17 cellular contexts compared by ENCODE assay signal in the genomic region with DNA sequence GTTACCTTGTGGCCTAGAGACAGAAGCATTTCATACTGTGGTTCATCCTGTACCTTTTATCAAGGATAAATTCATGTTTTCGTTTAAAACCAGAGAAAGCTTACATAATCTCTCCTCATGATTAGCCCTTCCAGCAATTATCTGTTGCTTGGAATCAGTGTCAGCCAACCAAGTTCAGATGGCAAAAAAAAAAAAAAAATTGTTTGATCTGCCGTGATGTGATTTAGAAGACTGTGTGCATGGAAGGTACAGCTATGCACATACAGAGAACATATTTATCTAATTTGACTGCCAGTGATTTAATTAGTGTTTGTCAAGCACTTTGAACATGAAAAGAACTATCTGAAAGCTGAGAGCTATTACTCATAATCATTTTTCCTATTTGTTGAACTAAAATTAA.
A peak's percentile ranks its signal among the peaks of the same experiment; 100 is the strongest.
DNase-seq lines count a peak whose midpoint lies in the region; ATAC-seq, FAIRE-seq and TF ChIP-seq lines count a peak whose summit lies in the region.
"Had no signal": no experiment of that assay in that cellular context is flagged by ENCODE, and none has a peak within 500 bp of the region (broad histone marks: within the 10 kb centered on the region; RNA-seq: fewer than 3 reads in every experiment).

No MANE protein-coding gene starts in this region.

- in situ Hi-C loops in K562 (cut with MboI), result no loop called here

- CTCF ChIA-PET in OCI-LY7 (lab: Charles Lee; ENCODE audit: unreplicated experiment), result no interaction called here
- CTCF ChIA-PET in K562 (lab: Yijun Ruan, JAX; ENCODE audit: low intra/inter-chr PET ratio), result no interaction called here

- no TSS peak for BruUV-seq in OCI-LY7 (replicated peaks; lab: Mats Ljungman, UMichigan)
- BruUV-seq in K562 (replicated peaks; lab: Mats Ljungman, UMichigan), result no TSS peak

- H3K9me2 ChIP-seq in OCI-LY7 (ENCODE audit: insufficient read depth, low read length), result no peaks in the 10 kb centered on the region

- no peaks in the 10 kb centered on the region for H3K9me1 ChIP-seq in K562 (ENCODE audit: control insufficient read depth, insufficient read depth, low read length)

- no peak for TF ChIP-seq POLR2A in K562 (conservative IDR thresholded peaks at IDR 0.05)

- H2AFZ ChIP-seq in OCI-LY7 (ENCODE audit: low read length) (peak overlapping the region; percentile 82; the same call in 1 of the 2 replicates), K562 (ENCODE audit: low read depth, low read length) (no peak overlapping the region)

- H3K4me1 ChIP-seq in OCI-LY7 (ENCODE audit: insufficient read depth, low read length, poor library complexity, severe bottlenecking) (peaks cover 20% of the 10 kb centered on the region), K562 (replicated peaks in 1 of 2; ENCODE audit: control insufficient read depth in 2 of 2, insufficient read depth in 2 of 2, low read length in 2 of 2) (no peaks in the 10 kb centered on the region)
- H3K4me1 ChIP-seq: BLaER1 treated with 17β-estradiol and CSF1 and Interleukin-3, amounts not matched to agents 10 nM and 100 nM had no signal

- H4K20me1 ChIP-seq in OCI-LY7 (ENCODE audit: insufficient read depth, low read length) (no peaks in the 10 kb centered on the region), K562 (replicated peaks; ENCODE audit: control insufficient read depth, insufficient read depth, low read length) (no peaks in the 10 kb centered on the region)
- H4K20me1 ChIP-seq: BLaER1 treated with 17β-estradiol and CSF1 and Interleukin-3, amounts not matched to agents 10 nM and 100 nM had no signal

- H3K4me2 ChIP-seq in OCI-LY7 (ENCODE audit: low read length), result peak overlapping the region; percentile 50
- H3K4me2 ChIP-seq in K562 (ENCODE audit: insufficient read depth, low read length), result no peak overlapping the region
- H3K4me2 ChIP-seq: BLaER1 treated with 17β-estradiol and CSF1 and Interleukin-3, amounts not matched to agents 10 nM and 100 nM had no signal

- no peak overlapping the region for H3K27ac Mint-ChIP-seq in stimulated activated naive CD8-positive, alpha-beta T cell treated with anti-CD3 and anti-CD28 coated beads, Interleukin-15, amount 100 ng/mL, for 72 hours
- H3K27ac Mint-ChIP-seq: CD4-positive, alpha-beta T cell had no signal

- TF ChIP-seq CTCF in OCI-LY7 (conservative IDR thresholded peaks at IDR 0.05; ENCODE audit: low read length) (no peak), K562 (IDR thresholded peaks at IDR 0.05 in 2 of 3, conservative IDR thresholded peaks at IDR 0.05 in 1 of 3; ENCODE audit: insufficient read depth in 2 of 3, low read depth in 1 of 3, low read length in 3 of 3) (no peak)

- H3K4me3 Mint-ChIP-seq in stimulated activated naive CD8-positive, alpha-beta T cell treated with anti-CD3 and anti-CD28 coated beads, Interleukin-15, amount 100 ng/mL, for 72 hours, result no peak overlapping the region
- H3K4me3 Mint-ChIP-seq: CD4-positive, alpha-beta T cell had no signal

- no peaks in the 10 kb centered on the region for H3K27me3 Mint-ChIP-seq in stimulated activated naive CD8-positive, alpha-beta T cell treated with anti-CD3 and anti-CD28 coated beads, Interleukin-15, amount 100 ng/mL, for 72 hours
- H3K27me3 Mint-ChIP-seq: CD4-positive, alpha-beta T cell had no signal

- H3K4me3 ChIP-seq in OCI-LY7 (ENCODE audit: low read depth, low read length, poor library complexity, severe bottlenecking) (peak overlapping the region; percentile 4), K562 (no peak overlapping the region)
- H3K4me3 ChIP-seq: BLaER1 treated with 17β-estradiol and CSF1 and Interleukin-3, amounts not matched to agents 10 nM and 100 nM; HAP-1 had no signal

- 62% methylated on average over 2 of the region's 2 CpGs for WGBS in K562 (ENCODE audit: insufficient coverage, low coverage, missing lambda C conversion rate)

- no peaks in the 10 kb centered on the region for H3K9me3 ChIP-seq in OCI-LY7 (ENCODE audit: low read length)
- H3K9me3 ChIP-seq in K562 (replicated peaks; ENCODE audit: control insufficient read depth, insufficient read depth, low read depth, low read length), result no peaks in the 10 kb centered on the region
- H3K9me3 ChIP-seq: BLaER1 treated with 17β-estradiol and CSF1 and Interleukin-3, amounts not matched to agents 10 nM and 100 nM; HAP-1 had no signal

- TF ChIP-seq EP300 in K562 (IDR thresholded peaks at IDR 0.05; ENCODE audit: low read length), result no peak

- H3K79me2 ChIP-seq in OCI-LY7 (ENCODE audit: insufficient read depth, low read depth, low read length) (no peaks in the 10 kb centered on the region), K562 (ENCODE audit: control insufficient read depth, insufficient read depth, low read length) (no peaks in the 10 kb centered on the region)

- ATAC-seq in K562, result no peak
- ATAC-seq in stimulated activated naive CD8-positive, alpha-beta T cell treated with anti-CD3 and anti-CD28 coated beads, Interleukin-15, amount 100 ng/mL, for 72 hours, result no peak

- no peak for FAIRE-seq in K562 (lab: Jason Lieb, UNC)
- FAIRE-seq: D721Med, GM19239, H1 had no signal

- no peaks in the 10 kb centered on the region for H3K27me3 ChIP-seq in K562 (ENCODE audit: control insufficient read depth in 2 of 2, insufficient read depth in 2 of 2, low read length in 2 of 2)
- H3K27me3 ChIP-seq: BLaER1 treated with 17β-estradiol and CSF1 and Interleukin-3, amounts not matched to agents 10 nM and 100 nM had no signal

- DNase-seq in COR-L47 (lab: John Stamatoyannopoulos, UW) (peak; percentile 18), NCI-H1417 (lab: John Stamatoyannopoulos, UW) (peak in 2 of 3 experiments; percentile 3 to 62), OCI-LY7 (ENCODE audit: low spot score) (no peak), K562 (ENCODE audit: extremely low read depth in 1 of 4, low spot score in 3 of 4) (no peak), NCI-H2029 treated with DMSO at 0.1 percent for 48 hours (lab: John Stamatoyannopoulos, UW) (no peak), posterior vena cava (ENCODE audit: low spot score) (no peak)
- no peak for DNase-seq in stimulated activated naive CD8-positive, alpha-beta T cell treated with anti-CD3 and anti-CD28 coated beads, Interleukin-15, amount 100 ng/mL, for 72 hours
- DNase-seq: ACHN; CD4-positive, alpha-beta T cell; DMS153; DMS79 treated with DMSO at 0.1 percent for 48 hours; GDM1 had no signal

- intact Hi-C loops in OCI-LY7 (cut with micrococcal nuclease; ENCODE audit: unreplicated experiment) (loop anchor here (10.0 kb wide), 3 partner anchors 174 to 1214 kb away; a partner anchor contains a TSS), K562 (cut with micrococcal nuclease) (no loop called here), posterior vena cava (cut with DNase I) (no loop called here)

- peaks cover 40% of the 10 kb centered on the region for H3K4me1 Mint-ChIP-seq in stimulated activated naive CD8-positive, alpha-beta T cell treated with anti-CD3 and anti-CD28 coated beads, Interleukin-15, amount 100 ng/mL, for 72 hours

- POLR2A ChIA-PET in OCI-LY7 (lab: Charles Lee), result interaction anchor here (0.6 to 0.7 kb wide), 2 partner anchors 183 to 363 kb away, joined by 3 read pairs; no protein-coding TSS in a partner anchor
- POLR2A ChIA-PET in K562 (lab: Yijun Ruan, JAX), result interaction anchor here (0.6 kb wide), 2 partner anchors 10 to 19 kb away, joined by 3 to 4 read pairs; no protein-coding TSS in a partner anchor

- no peak overlapping the region for H3K9ac ChIP-seq in K562 (ENCODE audit: insufficient read depth in 1 of 2, low read depth in 2 of 2, low read length in 2 of 2)
- H3K9ac ChIP-seq: BLaER1 treated with 17β-estradiol and CSF1 and Interleukin-3, amounts not matched to agents 10 nM and 100 nM had no signal

- H3K9me3 Mint-ChIP-seq in stimulated activated naive CD8-positive, alpha-beta T cell treated with anti-CD3 and anti-CD28 coated beads, Interleukin-15, amount 100 ng/mL, for 72 hours, result no peaks in the 10 kb centered on the region
- H3K9me3 Mint-ChIP-seq: CD4-positive, alpha-beta T cell had no signal

- no peak for TF ChIP-seq RAD21 in K562 (CRISPR knock-in tag; conservative IDR thresholded peaks at IDR 0.05 in 1 of 2, IDR thresholded peaks at IDR 0.05 in 1 of 2)

- H3K27ac ChIP-seq in OCI-LY7 (ENCODE audit: low read depth, low read length, poor library complexity, severe bottlenecking), result no peak overlapping the region
- no peak overlapping the region for H3K27ac ChIP-seq in K562 (ENCODE audit: extremely low read depth, low read depth, low read length)
- H3K27ac ChIP-seq: BLaER1 treated with 17β-estradiol and CSF1 and Interleukin-3, amounts not matched to agents 10 nM and 100 nM had no signal

- no peaks in the 10 kb centered on the region for H3K36me3 ChIP-seq in OCI-LY7 (ENCODE audit: insufficient read depth, low read length)
- no peaks in the 10 kb centered on the region for H3K36me3 ChIP-seq in K562 (ENCODE audit: control insufficient read depth, insufficient read depth, low read length)
- H3K36me3 ChIP-seq: BLaER1 treated with 17β-estradiol and CSF1 and Interleukin-3, amounts not matched to agents 10 nM and 100 nM; HAP-1 had no signal

TF ChIP-seq in K562, 482 proteins besides CTCF, POLR2A, EP300 and RAD21:
- no peak for TF ChIP-seq ZNF79 (CRISPR knock-in tag; IDR thresholded peaks at IDR 0.05; ENCODE audit: low read depth)
- TF ChIP-seq XRCC5 (IDR thresholded peaks at IDR 0.05; ENCODE audit: low read depth, low read length), result no peak
- TF ChIP-seq NFE2 (IDR thresholded peaks at IDR 0.05; ENCODE audit: low read depth), result peak; percentile 59; the same call in 1 of the 2 replicates
- TF ChIP-seq TAF7 (tag; IDR thresholded peaks at IDR 0.05), result no peak
- no peak for TF ChIP-seq ILK (tag; IDR thresholded peaks at IDR 0.05; ENCODE audit: borderline replicate concordance, low read depth)

Comparison
In these comparisons a context has a peak if more than half of its experiments do, and no peak if none do; other contexts are left out.
1. DNase-seq: peak in COR-L47 (single experiment) and NCI-H1417 (2 of 3); none in OCI-LY7 (single experiment), K562 (0 of 4), NCI-H2029 treated with DMSO at 0.1 percent for 48 hours (single experiment), posterior vena cava (single experiment) and stimulated activated naive CD8-positive, alpha-beta T cell treated with anti-CD3 and anti-CD28 coated beads, Interleukin-15, amount 100 ng/mL, for 72 hours (0 of 2).